8 cellular contexts compared by ENCODE assay signal in the genomic region with DNA sequence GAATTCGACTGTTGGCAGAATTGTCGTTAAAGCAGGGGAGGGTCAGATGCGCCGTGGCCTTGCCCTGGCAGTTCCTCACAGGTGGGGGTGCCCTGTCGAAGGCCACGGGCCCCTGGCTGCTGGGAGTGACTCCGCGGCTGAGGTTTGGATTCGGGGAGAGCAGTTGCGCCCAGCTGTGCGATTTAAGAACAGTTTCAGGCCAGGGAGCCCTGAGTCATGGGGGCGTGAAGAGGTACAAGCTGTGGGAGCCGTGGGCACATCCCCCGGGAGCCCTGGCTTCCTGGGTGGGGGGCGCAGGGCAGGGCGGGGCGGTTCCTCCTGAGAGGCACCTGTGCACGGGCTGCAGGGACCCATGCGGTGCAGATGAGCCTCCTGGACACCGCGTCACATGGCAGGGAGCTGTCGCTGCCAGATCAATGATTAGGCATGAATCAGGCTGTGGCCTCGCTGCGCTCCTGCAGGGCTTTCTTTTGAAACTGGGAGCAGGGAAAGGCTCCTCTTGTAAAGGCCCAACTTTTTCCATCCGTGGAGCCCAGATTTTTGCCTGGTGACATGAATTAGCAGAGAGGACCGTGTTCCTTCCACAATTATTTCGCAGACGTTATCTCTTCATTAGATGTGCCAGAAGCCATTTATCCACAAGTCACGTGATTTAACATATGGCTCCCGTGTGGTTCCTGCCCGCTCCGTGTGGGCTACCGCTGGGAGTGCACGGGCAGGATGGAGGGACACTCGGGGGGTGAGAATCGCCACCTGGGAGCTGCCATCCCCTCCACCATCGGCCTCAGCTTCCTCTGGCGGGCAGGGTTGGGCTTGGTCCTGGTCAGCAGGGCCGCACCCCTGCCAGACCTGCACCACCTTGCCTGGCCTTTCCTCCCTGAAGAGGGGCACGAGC. TPM values are rescaled to one million over a fixed set of nuclear protein-coding genes. Genes with fewer than 3 reads are reported as not detected.
DNase-seq lines count a peak whose midpoint lies in the region; ATAC-seq, FAIRE-seq and TF ChIP-seq lines count a peak whose summit lies in the region.

No MANE protein-coding gene starts in this region.

- H3K9me3 ChIP-seq in HepG2 (ENCODE audit: low read length) (no peaks in the 10 kb centered on the region), stomach (no peaks in the 10 kb centered on the region)

- TF ChIP-seq POLR2A in HepG2 (IDR thresholded peaks at IDR 0.05; ENCODE audit: insufficient read depth in 1 of 2, low read depth in 2 of 2, low read length in 2 of 2): no peak
- TF ChIP-seq POLR2A in stomach (IDR thresholded peaks at IDR 0.05): no peak

- H3K27ac ChIP-seq in HepG2 (ENCODE audit: extremely low read length, insufficient read depth, low read length) (no peak overlapping the region), stomach (peak overlapping the region; percentile 96 to 99 (median 98))

- peaks cover 35% of the 10 kb centered on the region for H3K4me1 ChIP-seq in HepG2 (ENCODE audit: insufficient read depth, low read length)
- peaks cover 66 to 72% (median 69%) of the 10 kb centered on the region in 4 donors for H3K4me1 ChIP-seq in stomach

- WGBS in HepG2 (ENCODE audit: low lambda C conversion rate): 93% methylated on average over 18 of the region's 40 CpGs
- WGBS in stomach, 5 donors: 8 to 20% (median 17%) methylated on average over 31 to 40 of the region's 40 CpGs

- intact Hi-C loops in HepG2 (cut with micrococcal nuclease; ENCODE audit: unreplicated experiment) (no loop called here), stomach (cut with DNase I; ENCODE audit: low total_unique reads) (no loop called here)

- DNase-seq in NCI-H1694 treated with DMSO at 0.1 percent for 48 hours (lab: John Stamatoyannopoulos, UW) (peak; percentile 14), NCI-H1694 (lab: John Stamatoyannopoulos, UW) (no peak), SW480 (ENCODE audit: low spot score) (peak; percentile 56), cerebellar cortex (ENCODE audit: low spot score) (peak; percentile 46), HepG2 (ENCODE audit: low spot score) (no peak), stomach (peak; percentile 68)

- FAIRE-seq in HepG2 (lab: Jason Lieb, UNC): no peak

- no peaks in the 10 kb centered on the region for H3K79me2 ChIP-seq in HepG2 (ENCODE audit: insufficient read depth, low read length)

- H4K20me1 ChIP-seq in HepG2 (ENCODE audit: insufficient read depth, low read length): no peaks in the 10 kb centered on the region

- H3K9ac ChIP-seq in HepG2 (ENCODE audit: insufficient read depth, low read depth, low read length): peak overlapping the region; percentile 47

- TF ChIP-seq CTCF in HepG2 (CRISPR knock-in tag; IDR thresholded peaks at IDR 0.05): no peak
- TF ChIP-seq CTCF in stomach (IDR thresholded peaks at IDR 0.05): no peak

- TF ChIP-seq EP300 in HepG2 (IDR thresholded peaks at IDR 0.05; ENCODE audit: low read depth in 2 of 2, low read length in 2 of 2) (no peak), HepG2 (CRISPR knock-in tag; IDR thresholded peaks at IDR 0.05; ENCODE audit: borderline replicate concordance) (no peak), stomach (IDR thresholded peaks at IDR 0.05) (no peak)

- BruUV-seq in HepG2 (replicated peaks; lab: Mats Ljungman, UMichigan): TSS peak; percentile 52

- in situ Hi-C loops in HepG2 (cut with HindIII; ENCODE audit: extremely low pct_ligation_motif_present, low pct_unique_long_range_greater_than_20kb): no loop called here

- H3K36me3 ChIP-seq in HepG2 (replicated peaks in 1 of 2; ENCODE audit: control insufficient read depth in 1 of 2, insufficient read depth in 2 of 2, low read length in 2 of 2) (no peaks in the 10 kb centered on the region; a peak in 1 of 5 replicates), stomach (no peaks in the 10 kb centered on the region)

- H3K4me3 ChIP-seq in HepG2 (replicated peaks in 1 of 3; ENCODE audit: insufficient read depth in 1 of 3, low read depth in 2 of 3, low read length in 3 of 3) (peak overlapping the region; percentile 44 to 75 (median 68); a peak in 5 of 6 replicates), stomach (peak overlapping the region; percentile 70 to 97 (median 82))

- POLR2A ChIA-PET in HepG2 (lab: Yijun Ruan, JAX): no interaction called here

- CTCF ChIA-PET in HepG2 (lab: Yijun Ruan, JAX; ENCODE audit: low intra/inter-chr PET ratio, low total read pairs): no interaction called here

- ATAC-seq in HG03354 (IDR thresholded peaks at IDR 0.05; ENCODE audit: poor library complexity, severe bottlenecking, unreplicated experiment): peak; percentile 41
- ATAC-seq in HepG2: no peak
- ATAC-seq in HG02870 (IDR thresholded peaks at IDR 0.05; ENCODE audit: unreplicated experiment): no peak

- H3K27me3 ChIP-seq in HepG2 (ENCODE audit: control insufficient read depth in 1 of 2, insufficient read depth in 2 of 2, low read length in 2 of 2) (peaks cover 8 to 26% of the 10 kb centered on the region in 2 experiments; a peak in 3 of 5 replicates), stomach (no peaks in the 10 kb centered on the region)

- no peak overlapping the region for H2AFZ ChIP-seq in HepG2 (ENCODE audit: low read length)

- peak overlapping the region; percentile 88 for H3K4me2 ChIP-seq in HepG2 (ENCODE audit: low read depth, low read length)

- no peak for TF ChIP-seq RAD21 in HepG2 (CRISPR knock-in tag; IDR thresholded peaks at IDR 0.05)

TF ChIP-seq in HepG2, 621 proteins besides CTCF, POLR2A, EP300 and RAD21 (continues in another document):
- peak; percentile 52 for TF ChIP-seq ZNF687 (CRISPR knock-in tag; IDR thresholded peaks at IDR 0.05)
- peak; percentile 60; the same call in 1 of the 2 replicates for TF ChIP-seq ZFY (CRISPR knock-in tag; IDR thresholded peaks at IDR 0.05)

RNA-seq across cellular contexts. Expression of gene PWWP2B, which starts 0.9 kb away (rescaled TPM):
- total RNA-seq in HepG2 (2016; rRNA removed; fragmentation: Illumina TruSeq; extraction: Trizol) (3.5 and 4.7 TPM in 2 replicates), stomach (100 to 1,000 TPM in 1 of 5 donors, 10 to 100 TPM in 3, 1 to 10 TPM in 1; 8.5 to 167 (median 22.9) TPM)
- 1.3 and 1.8 TPM in 2 replicates for total RNA-seq in HepG2 (2016; cell fraction: cytosol; rRNA removed; fragmentation: Illumina TruSeq; extraction: Trizol; ENCODE audit: low read depth)
- total RNA-seq in HepG2 (2016; cell fraction: insoluble cytoplasmic fraction; rRNA removed; fragmentation: Illumina TruSeq; extraction: Trizol): 3.2 and 5.1 TPM in 2 replicates
- total RNA-seq in HepG2 (2016; cell fraction: membrane; rRNA removed; fragmentation: Illumina TruSeq; extraction: Trizol): 3.2 and 3.7 TPM in 2 replicates
- total RNA-seq in HepG2 (2016; cell fraction: nucleus; rRNA removed; fragmentation: Illumina TruSeq; extraction: Trizol): 2.9 and 3.1 TPM in 2 replicates
- polyA plus RNA-seq in HepG2 (2011; rRNA removed) (2.3 and 3.7 TPM in 2 replicates), stomach (10 to 100 TPM; 14.2 to 24.4 (median 22.7) TPM)
- 3.1 and 4.4 TPM in 2 replicates for polyA plus RNA-seq in HepG2 (2011; cell fraction: cytosol; rRNA removed)
- 12.7 and 14.5 TPM in 2 replicates for polyA plus RNA-seq in HepG2 (2011; cell fraction: nucleus; rRNA removed)
- polyA plus RNA-seq in HepG2 (2012): 2.3 and 4.1 TPM in 2 replicates
- polyA plus RNA-seq in HepG2 (2016; cell fraction: cytosol; fragmentation: Illumina TruSeq; extraction: Trizol; ENCODE audit: low read depth): 1.2 and 1.3 TPM in 2 replicates
- 2.8 and 3.2 TPM in 2 replicates for polyA plus RNA-seq in HepG2 (2016; cell fraction: insoluble cytoplasmic fraction; fragmentation: Illumina TruSeq; extraction: Trizol; ENCODE audit: low read depth)
- polyA plus RNA-seq in HepG2 (2016; cell fraction: membrane; fragmentation: Illumina TruSeq; extraction: Trizol; ENCODE audit: low read depth): 2.2 and 2.3 TPM in 2 replicates
- 5.4 and 5.6 TPM in 2 replicates for polyA plus RNA-seq in HepG2 (2016; cell fraction: nucleus; fragmentation: Illumina TruSeq; extraction: Trizol; ENCODE audit: insufficient read depth, low read depth)
- polyA minus RNA-seq in HepG2 (2011; rRNA and poly(A)+ RNA removed; ENCODE audit: low replicate concordance): 3.9 and 6.3 TPM in 2 replicates
- polyA minus RNA-seq in HepG2 (2011; cell fraction: cytosol; rRNA and poly(A)+ RNA removed): 4.8 and 5.9 TPM in 2 replicates
- polyA minus RNA-seq in HepG2 (2011; cell fraction: nucleus; rRNA and poly(A)+ RNA removed): 2.7 and 3.5 TPM in 2 replicates

Comparison
In these comparisons a context has a peak if more than half of its experiments do, and no peak if none do; other contexts are left out.
1. DNase-seq: peak in NCI-H1694 treated with DMSO at 0.1 percent for 48 hours (single experiment), SW480 (single experiment), cerebellar cortex (single experiment) and stomach (single experiment); none in NCI-H1694 (single experiment) and HepG2 (single experiment).